2 cellular contexts compared by ENCODE assay signal in the genomic region with DNA sequence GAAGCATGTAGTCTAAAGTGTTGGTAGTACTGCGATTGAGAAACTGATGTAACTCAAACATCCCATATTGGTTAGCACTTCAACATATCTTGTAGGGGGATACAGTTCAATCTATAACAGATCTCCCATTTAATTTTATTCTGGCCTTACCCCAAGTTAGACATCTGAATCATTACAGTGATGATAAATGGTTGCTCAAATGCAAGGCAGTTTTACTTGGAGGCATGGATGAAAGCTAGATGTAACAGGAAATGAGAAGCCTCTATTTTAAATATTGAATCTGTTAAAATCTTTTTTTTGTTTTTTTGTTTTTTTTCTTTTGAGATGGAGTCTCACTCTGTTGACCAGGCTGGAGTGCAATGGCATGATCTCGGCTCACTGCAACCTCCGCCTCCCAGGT.
TF ChIP-seq lines count a peak whose summit lies in the region.

No MANE protein-coding gene starts in this region.

TF ChIP-seq in IMR-90, 13 proteins besides CTCF, POLR2A, EP300 and RAD21:
- no peak for TF ChIP-seq RFX5 (IDR thresholded peaks at IDR 0.05; ENCODE audit: low read depth, low read length)
- TF ChIP-seq FOS (IDR thresholded peaks at IDR 0.05; ENCODE audit: low read depth, low read length), result no peak
- TF ChIP-seq RCOR1 (IDR thresholded peaks at IDR 0.05; ENCODE audit: insufficient replicate concordance, low read length), result no peak
- no peak for TF ChIP-seq BHLHE40 (IDR thresholded peaks at IDR 0.05; ENCODE audit: low read depth, low read length)
- TF ChIP-seq MAFK (IDR thresholded peaks at IDR 0.05; ENCODE audit: low read depth, low read length), result no peak
- no peak for TF ChIP-seq CHD1 (IDR thresholded peaks at IDR 0.05; ENCODE audit: low read depth, low read length)
- no peak for TF ChIP-seq SMC3 (IDR thresholded peaks at IDR 0.05; ENCODE audit: low read depth, low read length)
- no peak for TF ChIP-seq MXI1 (IDR thresholded peaks at IDR 0.05; ENCODE audit: borderline replicate concordance, low read depth, low read length)
- TF ChIP-seq, protein P1, sequence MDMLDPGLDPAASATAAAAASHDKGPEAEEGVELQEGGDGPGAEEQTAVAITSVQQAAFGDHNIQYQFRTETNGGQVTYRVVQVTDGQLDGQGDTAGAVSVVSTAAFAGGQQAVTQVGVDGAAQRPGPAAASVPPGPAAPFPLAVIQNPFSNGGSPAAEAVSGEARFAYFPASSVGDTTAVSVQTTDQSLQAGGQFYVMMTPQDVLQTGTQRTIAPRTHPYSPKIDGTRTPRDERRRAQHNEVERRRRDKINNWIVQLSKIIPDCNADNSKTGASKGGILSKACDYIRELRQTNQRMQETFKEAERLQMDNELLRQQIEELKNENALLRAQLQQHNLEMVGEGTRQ (IDR thresholded peaks at IDR 0.05; ENCODE audit: low read depth, low read length), result no peak
- no peak for TF ChIP-seq CEBPB (IDR thresholded peaks at IDR 0.05; ENCODE audit: low read depth, low read length)
- TF ChIP-seq, protein P2, sequence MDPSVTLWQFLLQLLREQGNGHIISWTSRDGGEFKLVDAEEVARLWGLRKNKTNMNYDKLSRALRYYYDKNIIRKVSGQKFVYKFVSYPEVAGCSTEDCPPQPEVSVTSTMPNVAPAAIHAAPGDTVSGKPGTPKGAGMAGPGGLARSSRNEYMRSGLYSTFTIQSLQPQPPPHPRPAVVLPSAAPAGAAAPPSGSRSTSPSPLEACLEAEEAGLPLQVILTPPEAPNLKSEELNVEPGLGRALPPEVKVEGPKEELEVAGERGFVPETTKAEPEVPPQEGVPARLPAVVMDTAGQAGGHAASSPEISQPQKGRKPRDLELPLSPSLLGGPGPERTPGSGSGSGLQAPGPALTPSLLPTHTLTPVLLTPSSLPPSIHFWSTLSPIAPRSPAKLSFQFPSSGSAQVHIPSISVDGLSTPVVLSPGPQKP (IDR thresholded peaks at IDR 0.05; ENCODE audit: borderline replicate concordance, low read depth, low read length), result no peak
- no peak for TF ChIP-seq MAZ (IDR thresholded peaks at IDR 0.05; ENCODE audit: borderline replicate concordance, low read depth, low read length)
- TF ChIP-seq NFE2L2 (IDR thresholded peaks at IDR 0.05; ENCODE audit: low read depth, low read length), result no peak

TF ChIP-seq in GM12878, 131 proteins besides CTCF, POLR2A, EP300 and RAD21:
- TF ChIP-seq, protein P3, sequence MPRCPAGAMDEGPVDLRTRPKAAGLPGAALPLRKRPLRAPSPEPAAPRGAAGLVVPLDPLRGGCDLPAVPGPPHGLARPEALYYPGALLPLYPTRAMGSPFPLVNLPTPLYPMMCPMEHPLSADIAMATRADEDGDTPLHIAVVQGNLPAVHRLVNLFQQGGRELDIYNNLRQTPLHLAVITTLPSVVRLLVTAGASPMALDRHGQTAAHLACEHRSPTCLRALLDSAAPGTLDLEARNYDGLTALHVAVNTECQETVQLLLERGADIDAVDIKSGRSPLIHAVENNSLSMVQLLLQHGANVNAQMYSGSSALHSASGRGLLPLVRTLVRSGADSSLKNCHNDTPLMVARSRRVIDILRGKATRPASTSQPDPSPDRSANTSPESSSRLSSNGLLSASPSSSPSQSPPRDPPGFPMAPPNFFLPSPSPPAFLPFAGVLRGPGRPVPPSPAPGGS (IDR thresholded peaks at IDR 0.05; ENCODE audit: borderline replicate concordance, insufficient read depth, low read depth, low read length, poor library complexity, severe bottlenecking), result no peak
- TF ChIP-seq PML (IDR thresholded peaks at IDR 0.05; ENCODE audit: low read length) (no peak), LARP7 (IDR thresholded peaks at IDR 0.05) (no peak)
- TF ChIP-seq, protein P4, sequence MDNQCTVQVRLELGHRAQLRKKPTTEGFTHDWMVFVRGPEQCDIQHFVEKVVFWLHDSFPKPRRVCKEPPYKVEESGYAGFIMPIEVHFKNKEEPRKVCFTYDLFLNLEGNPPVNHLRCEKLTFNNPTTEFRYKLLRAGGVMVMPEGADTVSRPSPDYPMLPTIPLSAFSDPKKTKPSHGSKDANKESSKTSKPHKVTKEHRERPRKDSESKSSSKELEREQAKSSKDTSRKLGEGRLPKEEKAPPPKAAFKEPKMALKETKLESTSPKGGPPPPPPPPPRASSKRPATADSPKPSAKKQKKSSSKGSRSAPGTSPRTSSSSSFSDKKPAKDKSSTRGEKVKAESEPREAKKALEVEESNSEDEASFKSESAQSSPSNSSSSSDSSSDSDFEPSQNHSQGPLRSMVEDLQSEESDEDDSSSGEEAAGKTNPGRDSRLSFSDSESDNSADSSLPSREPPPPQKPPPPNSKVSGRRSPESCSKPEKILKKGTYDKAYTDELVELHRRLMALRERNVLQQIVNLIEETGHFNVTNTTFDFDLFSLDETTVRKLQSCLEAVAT (IDR thresholded peaks at IDR 0.05), result no peak
- TF ChIP-seq, protein P5, sequence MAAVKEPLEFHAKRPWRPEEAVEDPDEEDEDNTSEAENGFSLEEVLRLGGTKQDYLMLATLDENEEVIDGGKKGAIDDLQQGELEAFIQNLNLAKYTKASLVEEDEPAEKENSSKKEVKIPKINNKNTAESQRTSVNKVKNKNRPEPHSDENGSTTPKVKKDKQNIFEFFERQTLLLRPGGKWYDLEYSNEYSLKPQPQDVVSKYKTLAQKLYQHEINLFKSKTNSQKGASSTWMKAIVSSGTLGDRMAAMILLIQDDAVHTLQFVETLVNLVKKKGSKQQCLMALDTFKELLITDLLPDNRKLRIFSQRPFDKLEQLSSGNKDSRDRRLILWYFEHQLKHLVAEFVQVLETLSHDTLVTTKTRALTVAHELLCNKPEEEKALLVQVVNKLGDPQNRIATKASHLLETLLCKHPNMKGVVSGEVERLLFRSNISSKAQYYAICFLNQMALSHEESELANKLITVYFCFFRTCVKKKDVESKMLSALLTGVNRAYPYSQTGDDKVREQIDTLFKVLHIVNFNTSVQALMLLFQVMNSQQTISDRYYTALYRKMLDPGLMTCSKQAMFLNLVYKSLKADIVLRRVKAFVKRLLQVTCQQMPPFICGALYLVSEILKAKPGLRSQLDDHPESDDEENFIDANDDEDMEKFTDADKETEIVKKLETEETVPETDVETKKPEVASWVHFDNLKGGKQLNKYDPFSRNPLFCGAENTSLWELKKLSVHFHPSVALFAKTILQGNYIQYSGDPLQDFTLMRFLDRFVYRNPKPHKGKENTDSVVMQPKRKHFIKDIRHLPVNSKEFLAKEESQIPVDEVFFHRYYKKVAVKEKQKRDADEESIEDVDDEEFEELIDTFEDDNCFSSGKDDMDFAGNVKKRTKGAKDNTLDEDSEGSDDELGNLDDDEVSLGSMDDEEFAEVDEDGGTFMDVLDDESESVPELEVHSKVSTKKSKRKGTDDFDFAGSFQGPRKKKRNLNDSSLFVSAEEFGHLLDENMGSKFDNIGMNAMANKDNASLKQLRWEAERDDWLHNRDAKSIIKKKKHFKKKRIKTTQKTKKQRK (IDR thresholded peaks at IDR 0.05; ENCODE audit: low read depth, low read length), result no peak
TF ChIP-seq in GM12878: peak in this region for 0.
